ENCODE assay signal across 1 cellular context in the genomic region with DNA sequence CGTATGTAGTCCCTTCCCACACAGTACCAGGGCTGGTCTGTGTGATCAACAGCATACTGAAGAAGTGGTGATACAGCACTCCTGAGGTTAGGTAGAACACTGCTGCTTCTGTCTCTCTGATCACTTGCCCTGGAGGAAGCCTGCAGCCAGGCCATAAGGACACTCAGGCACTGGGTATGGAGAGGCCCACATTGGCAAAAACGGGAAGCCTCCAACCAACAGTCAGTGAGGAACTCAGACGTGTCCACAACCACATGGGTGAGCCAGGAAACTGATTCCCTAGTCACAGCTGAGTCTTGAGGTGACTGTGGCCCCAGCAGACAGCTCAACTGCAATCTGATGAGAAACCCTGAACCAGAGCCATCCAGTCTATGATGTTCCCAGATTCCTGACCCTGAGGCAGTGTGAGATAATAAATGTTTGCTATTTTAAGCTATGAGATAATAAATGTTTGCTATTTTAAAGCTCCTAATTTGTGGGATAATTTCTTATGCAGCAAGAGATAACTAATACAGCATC.
TF ChIP-seq lines count a peak whose summit lies in the region.

No MANE protein-coding gene starts in this region.

TF ChIP-seq in K562, 482 proteins besides CTCF, POLR2A, EP300 and RAD21 (continued from another document):
- TF ChIP-seq, protein P1, sequence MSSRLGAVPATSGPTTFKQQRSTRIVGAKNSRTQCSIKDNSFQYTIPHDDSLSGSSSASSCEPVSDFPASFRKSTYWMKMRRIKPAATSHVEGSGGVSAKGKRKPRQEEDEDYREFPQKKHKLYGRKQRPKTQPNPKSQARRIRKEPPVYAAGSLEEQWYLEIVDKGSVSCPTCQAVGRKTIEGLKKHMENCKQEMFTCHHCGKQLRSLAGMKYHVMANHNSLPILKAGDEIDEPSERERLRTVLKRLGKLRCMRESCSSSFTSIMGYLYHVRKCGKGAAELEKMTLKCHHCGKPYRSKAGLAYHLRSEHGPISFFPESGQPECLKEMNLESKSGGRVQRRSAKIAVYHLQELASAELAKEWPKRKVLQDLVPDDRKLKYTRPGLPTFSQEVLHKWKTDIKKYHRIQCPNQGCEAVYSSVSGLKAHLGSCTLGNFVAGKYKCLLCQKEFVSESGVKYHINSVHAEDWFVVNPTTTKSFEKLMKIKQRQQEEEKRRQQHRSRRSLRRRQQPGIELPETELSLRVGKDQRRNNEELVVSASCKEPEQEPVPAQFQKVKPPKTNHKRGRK (tag; IDR thresholded peaks at IDR 0.05): no peak
- TF ChIP-seq, protein P2, sequence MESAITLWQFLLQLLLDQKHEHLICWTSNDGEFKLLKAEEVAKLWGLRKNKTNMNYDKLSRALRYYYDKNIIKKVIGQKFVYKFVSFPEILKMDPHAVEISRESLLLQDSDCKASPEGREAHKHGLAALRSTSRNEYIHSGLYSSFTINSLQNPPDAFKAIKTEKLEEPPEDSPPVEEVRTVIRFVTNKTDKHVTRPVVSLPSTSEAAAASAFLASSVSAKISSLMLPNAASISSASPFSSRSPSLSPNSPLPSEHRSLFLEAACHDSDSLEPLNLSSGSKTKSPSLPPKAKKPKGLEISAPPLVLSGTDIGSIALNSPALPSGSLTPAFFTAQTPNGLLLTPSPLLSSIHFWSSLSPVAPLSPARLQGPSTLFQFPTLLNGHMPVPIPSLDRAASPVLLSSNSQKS (CRISPR knock-in tag; IDR thresholded peaks at IDR 0.05): no peak
- TF ChIP-seq, protein P3, sequence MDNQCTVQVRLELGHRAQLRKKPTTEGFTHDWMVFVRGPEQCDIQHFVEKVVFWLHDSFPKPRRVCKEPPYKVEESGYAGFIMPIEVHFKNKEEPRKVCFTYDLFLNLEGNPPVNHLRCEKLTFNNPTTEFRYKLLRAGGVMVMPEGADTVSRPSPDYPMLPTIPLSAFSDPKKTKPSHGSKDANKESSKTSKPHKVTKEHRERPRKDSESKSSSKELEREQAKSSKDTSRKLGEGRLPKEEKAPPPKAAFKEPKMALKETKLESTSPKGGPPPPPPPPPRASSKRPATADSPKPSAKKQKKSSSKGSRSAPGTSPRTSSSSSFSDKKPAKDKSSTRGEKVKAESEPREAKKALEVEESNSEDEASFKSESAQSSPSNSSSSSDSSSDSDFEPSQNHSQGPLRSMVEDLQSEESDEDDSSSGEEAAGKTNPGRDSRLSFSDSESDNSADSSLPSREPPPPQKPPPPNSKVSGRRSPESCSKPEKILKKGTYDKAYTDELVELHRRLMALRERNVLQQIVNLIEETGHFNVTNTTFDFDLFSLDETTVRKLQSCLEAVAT (IDR thresholded peaks at IDR 0.05): no peak
- TF ChIP-seq, protein P4, sequence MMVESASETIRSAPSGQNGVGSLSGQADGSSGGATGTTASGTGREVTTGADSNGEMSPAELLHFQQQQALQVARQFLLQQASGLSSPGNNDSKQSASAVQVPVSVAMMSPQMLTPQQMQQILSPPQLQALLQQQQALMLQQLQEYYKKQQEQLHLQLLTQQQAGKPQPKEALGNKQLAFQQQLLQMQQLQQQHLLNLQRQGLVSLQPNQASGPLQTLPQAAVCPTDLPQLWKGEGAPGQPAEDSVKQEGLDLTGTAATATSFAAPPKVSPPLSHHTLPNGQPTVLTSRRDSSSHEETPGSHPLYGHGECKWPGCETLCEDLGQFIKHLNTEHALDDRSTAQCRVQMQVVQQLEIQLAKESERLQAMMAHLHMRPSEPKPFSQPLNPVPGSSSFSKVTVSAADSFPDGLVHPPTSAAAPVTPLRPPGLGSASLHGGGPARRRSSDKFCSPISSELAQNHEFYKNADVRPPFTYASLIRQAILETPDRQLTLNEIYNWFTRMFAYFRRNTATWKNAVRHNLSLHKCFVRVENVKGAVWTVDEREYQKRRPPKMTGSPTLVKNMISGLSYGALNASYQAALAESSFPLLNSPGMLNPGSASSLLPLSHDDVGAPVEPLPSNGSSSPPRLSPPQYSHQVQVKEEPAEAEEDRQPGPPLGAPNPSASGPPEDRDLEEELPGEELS (CRISPR knock-in tag; IDR thresholded peaks at IDR 0.05; ENCODE audit: borderline replicate concordance): no peak
- TF ChIP-seq EWSR1 (IDR thresholded peaks at IDR 0.05; ENCODE audit: borderline replicate concordance, low read depth, partially characterized antibody) (no peak), PURB (CRISPR knock-in tag; IDR thresholded peaks at IDR 0.05; ENCODE audit: low read depth) (no peak), FOXA3 (CRISPR knock-in tag; conservative IDR thresholded peaks at IDR 0.05 in 1 of 2, IDR thresholded peaks at IDR 0.05 in 1 of 2) (no peak), PHTF2 (CRISPR knock-in tag; IDR thresholded peaks at IDR 0.05) (no peak), CEBPB (tag; IDR thresholded peaks at IDR 0.05) (no peak), MAZ (CRISPR knock-in tag; conservative IDR thresholded peaks at IDR 0.05 in 1 of 2, IDR thresholded peaks at IDR 0.05 in 1 of 2) (no peak), ZNF224 (CRISPR knock-in tag; IDR thresholded peaks at IDR 0.05) (no peak), MYC (IDR thresholded peaks at IDR 0.05; ENCODE audit: low read depth, low read length) (no peak), MYC (CRISPR knock-in tag; IDR thresholded peaks at IDR 0.05; ENCODE audit: borderline replicate concordance, low read depth) (no peak), ZBTB1 (CRISPR knock-in tag; IDR thresholded peaks at IDR 0.05; ENCODE audit: borderline replicate concordance, low read depth) (no peak)
- TF ChIP-seq, protein P5, sequence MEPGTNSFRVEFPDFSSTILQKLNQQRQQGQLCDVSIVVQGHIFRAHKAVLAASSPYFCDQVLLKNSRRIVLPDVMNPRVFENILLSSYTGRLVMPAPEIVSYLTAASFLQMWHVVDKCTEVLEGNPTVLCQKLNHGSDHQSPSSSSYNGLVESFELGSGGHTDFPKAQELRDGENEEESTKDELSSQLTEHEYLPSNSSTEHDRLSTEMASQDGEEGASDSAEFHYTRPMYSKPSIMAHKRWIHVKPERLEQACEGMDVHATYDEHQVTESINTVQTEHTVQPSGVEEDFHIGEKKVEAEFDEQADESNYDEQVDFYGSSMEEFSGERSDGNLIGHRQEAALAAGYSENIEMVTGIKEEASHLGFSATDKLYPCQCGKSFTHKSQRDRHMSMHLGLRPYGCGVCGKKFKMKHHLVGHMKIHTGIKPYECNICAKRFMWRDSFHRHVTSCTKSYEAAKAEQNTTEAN (CRISPR knock-in tag; IDR thresholded peaks at IDR 0.05): no peak
- TF ChIP-seq, protein P6, sequence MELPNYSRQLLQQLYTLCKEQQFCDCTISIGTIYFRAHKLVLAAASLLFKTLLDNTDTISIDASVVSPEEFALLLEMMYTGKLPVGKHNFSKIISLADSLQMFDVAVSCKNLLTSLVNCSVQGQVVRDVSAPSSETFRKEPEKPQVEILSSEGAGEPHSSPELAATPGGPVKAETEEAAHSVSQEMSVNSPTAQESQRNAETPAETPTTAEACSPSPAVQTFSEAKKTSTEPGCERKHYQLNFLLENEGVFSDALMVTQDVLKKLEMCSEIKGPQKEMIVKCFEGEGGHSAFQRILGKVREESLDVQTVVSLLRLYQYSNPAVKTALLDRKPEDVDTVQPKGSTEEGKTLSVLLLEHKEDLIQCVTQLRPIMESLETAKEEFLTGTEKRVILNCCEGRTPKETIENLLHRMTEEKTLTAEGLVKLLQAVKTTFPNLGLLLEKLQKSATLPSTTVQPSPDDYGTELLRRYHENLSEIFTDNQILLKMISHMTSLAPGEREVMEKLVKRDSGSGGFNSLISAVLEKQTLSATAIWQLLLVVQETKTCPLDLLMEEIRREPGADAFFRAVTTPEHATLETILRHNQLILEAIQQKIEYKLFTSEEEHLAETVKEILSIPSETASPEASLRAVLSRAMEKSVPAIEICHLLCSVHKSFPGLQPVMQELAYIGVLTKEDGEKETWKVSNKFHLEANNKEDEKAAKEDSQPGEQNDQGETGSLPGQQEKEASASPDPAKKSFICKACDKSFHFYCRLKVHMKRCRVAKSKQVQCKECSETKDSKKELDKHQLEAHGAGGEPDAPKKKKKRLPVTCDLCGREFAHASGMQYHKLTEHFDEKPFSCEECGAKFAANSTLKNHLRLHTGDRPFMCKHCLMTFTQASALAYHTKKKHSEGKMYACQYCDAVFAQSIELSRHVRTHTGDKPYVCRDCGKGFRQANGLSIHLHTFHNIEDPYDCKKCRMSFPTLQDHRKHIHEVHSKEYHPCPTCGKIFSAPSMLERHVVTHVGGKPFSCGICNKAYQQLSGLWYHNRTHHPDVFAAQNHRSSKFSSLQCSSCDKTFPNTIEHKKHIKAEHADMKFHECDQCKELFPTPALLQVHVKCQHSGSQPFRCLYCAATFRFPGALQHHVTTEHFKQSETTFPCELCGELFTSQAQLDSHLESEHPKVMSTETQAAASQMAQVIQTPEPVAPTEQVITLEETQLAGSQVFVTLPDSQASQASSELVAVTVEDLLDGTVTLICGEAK (IDR thresholded peaks at IDR 0.05): no peak
- TF ChIP-seq, protein P6 (CRISPR knock-in tag; IDR thresholded peaks at IDR 0.05): no peak
TF ChIP-seq in K562: peak in this region for 0.
